15 cellular contexts compared by ENCODE assay signal in genomic region chr6:40247516-40248115, GRCh38.
A peak's percentile ranks its signal among the peaks of the same experiment; 100 is the strongest.
DNase-seq lines count a peak whose midpoint lies in the region; FAIRE-seq and TF ChIP-seq lines count a peak whose summit lies in the region.
"Had no signal": no experiment of that assay in that cellular context is flagged by ENCODE, and none has a peak within 500 bp of the region (broad histone marks: within the 10 kb centered on the region; RNA-seq: fewer than 3 reads in every experiment).

No MANE protein-coding gene starts in this region.

- H3K9me3 ChIP-seq in OCI-LY7 (ENCODE audit: low read length), result no peaks in the 10 kb centered on the region
- H3K9me3 ChIP-seq: A549, Peyer's patch had no signal

- CTCF ChIA-PET in OCI-LY7 (lab: Charles Lee; ENCODE audit: unreplicated experiment), result no interaction called here

- no peaks in the 10 kb centered on the region for H4K20me1 ChIP-seq in OCI-LY7 (ENCODE audit: insufficient read depth, low read length)

- peaks cover 10% of the 10 kb centered on the region for H3K4me1 ChIP-seq in OCI-LY7 (ENCODE audit: insufficient read depth, low read length, poor library complexity, severe bottlenecking)
- H3K4me1 ChIP-seq: A549, Peyer's patch had no signal

- no peak overlapping the region for H3K4me3 ChIP-seq in OCI-LY7 (ENCODE audit: low read depth, low read length, poor library complexity, severe bottlenecking)
- H3K4me3 ChIP-seq: A549, Peyer's patch had no signal

- TF ChIP-seq CTCF in D721Med (IDR thresholded peaks at IDR 0.05; ENCODE audit: insufficient read depth, missing control alignments), result no peak
- no peak for TF ChIP-seq CTCF in OCI-LY7 (conservative IDR thresholded peaks at IDR 0.05; ENCODE audit: low read length)

- DNase-seq in NCI-H82 (lab: John Stamatoyannopoulos, UW), result peak; percentile 19
- DNase-seq in NCI-H82 treated with DMSO at 0.1 percent for 48 hours (lab: John Stamatoyannopoulos, UW; ENCODE audit: unreplicated experiment), result no peak
- DNase-seq in NCI-H510A treated with DMSO at 0.1 percent for 48 hours (lab: John Stamatoyannopoulos, UW), result peak; percentile 41
- peak; percentile 21 for DNase-seq in cerebellum (ENCODE audit: low spot score)
- DNase-seq in D721Med (ENCODE audit: insufficient read length, low spot score), result no peak
- DNase-seq in OCI-LY7 (ENCODE audit: low spot score), result no peak
- DNase-seq in NCI-H1436 (lab: John Stamatoyannopoulos, UW), result no peak
- DNase-seq: DMS53, H7, Karpas-422, NCI-H1417 treated with DMSO at 0.1 percent for 48 hours, NCI-H2081 treated with DMSO at 0.1 percent for 48 hours, NCI-H524, Peyer's patch had no signal

- H3K4me2 ChIP-seq in OCI-LY7 (ENCODE audit: low read length), result no peak overlapping the region
- H3K4me2 ChIP-seq: A549 had no signal

- POLR2A ChIA-PET in OCI-LY7 (lab: Charles Lee), result no interaction called here

- H3K36me3 ChIP-seq in OCI-LY7 (ENCODE audit: insufficient read depth, low read length), result no peaks in the 10 kb centered on the region
- H3K36me3 ChIP-seq: Peyer's patch had no signal

- no peak overlapping the region for H2AFZ ChIP-seq in OCI-LY7 (ENCODE audit: low read length)

- no peak for FAIRE-seq in D721Med (lab: Jason Lieb, UNC)
- FAIRE-seq: A549 had no signal

- intact Hi-C loops in OCI-LY7 (cut with micrococcal nuclease; ENCODE audit: unreplicated experiment), result no loop called here

- no peak overlapping the region for H3K27ac ChIP-seq in OCI-LY7 (ENCODE audit: low read depth, low read length, poor library complexity, severe bottlenecking)
- H3K27ac ChIP-seq: A549, Peyer's patch had no signal

- no TSS peak for BruUV-seq in OCI-LY7 (replicated peaks; lab: Mats Ljungman, UMichigan)

- no peaks in the 10 kb centered on the region for H3K9me2 ChIP-seq in OCI-LY7 (ENCODE audit: insufficient read depth, low read length)

- H3K79me2 ChIP-seq in OCI-LY7 (ENCODE audit: insufficient read depth, low read depth, low read length), result no peaks in the 10 kb centered on the region

Comparison
In these comparisons a context has a peak if more than half of its experiments do, and no peak if none do; other contexts are left out.
1. DNase-seq: peak in NCI-H82 (single experiment), NCI-H510A treated with DMSO at 0.1 percent for 48 hours (single experiment) and cerebellum (single experiment); none in NCI-H82 treated with DMSO at 0.1 percent for 48 hours (single experiment), D721Med (single experiment), OCI-LY7 (single experiment) and NCI-H1436 (single experiment).